Comparison of ENCODE assay signal across 32 cellular contexts in the genomic region with DNA sequence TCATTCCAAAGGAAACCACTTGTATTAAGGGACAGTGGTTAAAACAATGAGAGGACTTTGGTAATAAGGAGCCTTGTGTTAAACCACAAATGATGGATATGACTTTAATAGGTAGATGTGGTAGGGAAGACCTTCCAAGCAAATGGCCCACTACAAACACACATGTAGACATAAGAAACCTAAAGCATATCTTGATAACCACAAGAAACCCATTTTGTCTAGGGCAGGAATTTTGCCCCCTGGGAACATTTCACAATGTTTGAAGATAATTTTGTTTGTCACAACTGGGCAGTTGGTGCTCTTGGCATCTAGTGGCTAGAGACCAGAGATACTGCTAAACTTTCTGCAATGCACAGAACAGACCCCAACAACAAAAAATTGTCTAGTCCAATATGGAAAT. TPM values are rescaled to one million over a fixed set of nuclear protein-coding genes. Genes with fewer than 3 reads are reported as not detected.
"Had no signal": no experiment of that assay in that cellular context is flagged by ENCODE, and none has a peak within 500 bp of the region (broad histone marks: within the 10 kb centered on the region; RNA-seq: fewer than 3 reads in every experiment).

No MANE protein-coding gene starts in this region.

- H3K27me3 ChIP-seq: adrenal gland, body of pancreas, brain microvascular endothelial cell, breast epithelium had no signal

- H3K36me3 ChIP-seq: adrenal gland, brain microvascular endothelial cell, breast epithelium had no signal

- H3K4me3 ChIP-seq: adrenal gland, body of pancreas, breast epithelium had no signal

- H3K27ac ChIP-seq: adrenal gland, body of pancreas, brain microvascular endothelial cell, breast epithelium had no signal

- H3K9me3 ChIP-seq: adrenal gland, body of pancreas, breast epithelium had no signal

- DNase-seq: activated B cell treated with CpG ODN at 0.5 μM for 24 hours; activated CD4-positive, alpha-beta memory T cell treated with anti-CD3 and anti-CD28 coated beads for 36 hours; activated CD4-positive, alpha-beta T cell treated with anti-CD3 and anti-CD28 coated beads for 4 hours; activated CD4-positive, alpha-beta T cell treated with anti-CD3 and anti-CD28 coated beads, Interleukin-2, amount 10 ng/mL, durations not matched to agents 24 days and 14 days; activated CD4-positive, alpha-beta T cell treated with anti-CD3 and anti-CD28 coated beads, Interleukin-2, amount 50 U/mL, for 1 hour; activated CD4-positive, alpha-beta T cell treated with anti-CD3 and anti-CD28 coated beads, Interleukin-2, amount 50 U/mL, for 4 hours; activated CD4-positive, CD25-positive, alpha-beta regulatory T cell treated with anti-CD3 and anti-CD28 coated beads, Interleukin-2, amount 50 U/mL, for 72 hours; activated CD8-positive, alpha-beta memory T cell treated with anti-CD3 and anti-CD28 coated beads, Interleukin-2, amount 50 U/mL, for 4 hours; activated CD8-positive, alpha-beta T cell treated with anti-CD3 and anti-CD28 coated beads for 36 hours; activated effector memory CD4-positive, alpha-beta T cell treated with anti-CD3 and anti-CD28 coated beads, Interleukin-2, amount 50 U/mL, for 16 hours; activated gamma-delta T cell treated with Interleukin-2 at 50 U/mL for 16 hours; activated naive CD4-positive, alpha-beta T cell; activated naive CD4-positive, alpha-beta T cell treated with anti-CD3 and anti-CD28 coated beads for 36 hours; activated naive CD4-positive, alpha-beta T cell treated with anti-CD3 and anti-CD28 coated beads, Interleukin-2, amount 50 U/mL, for 16 hours; activated naive CD8-positive, alpha-beta T cell treated with anti-CD3 and anti-CD28 coated beads for 36 hours; activated T-cell treated with anti-CD3 and anti-CD28 coated beads for 4 hours; activated T-cell treated with anti-CD3 and anti-CD28 coated beads, Interleukin-2, amount 50 U/mL, for 1 hour; activated T-cell treated with anti-CD3 and anti-CD28 coated beads, Interleukin-2, amount 50 U/mL, for 4 hours; activated T-cell treated with anti-CD3 and anti-CD28 coated beads, Interleukin-2, amount 50 U/mL, for 72 hours; adrenal gland; amniotic stem cell; aorta; body of pancreas; brain microvascular endothelial cell; central memory CD4-positive, alpha-beta T cell; T-helper 1 cell; T-helper 2 cell; T-helper 9 cell had no signal

- H3K4me1 ChIP-seq: adrenal gland, body of pancreas, breast epithelium had no signal

RNA-seq across cellular contexts. Expression of a gene that starts 25.8 kb away (rescaled TPM):
- total RNA-seq: activated CD4-positive, alpha-beta memory T cell treated with anti-CD3 and anti-CD28 coated beads for 36 hours; activated CD4-positive, alpha-beta T cell treated with anti-CD3 and anti-CD28 coated beads, Interleukin-2, amount 10 ng/mL, durations not matched to agents 24 days and 14 days; activated CD8-positive, alpha-beta memory T cell treated with anti-CD3 and anti-CD28 coated beads for 36 hours; activated CD8-positive, alpha-beta T cell treated with anti-CD3 and anti-CD28 coated beads for 36 hours; activated naive CD4-positive, alpha-beta T cell treated with anti-CD3 and anti-CD28 coated beads for 36 hours; activated naive CD8-positive, alpha-beta T cell treated with anti-CD3 and anti-CD28 coated beads for 36 hours; activated T-cell treated with anti-CD3 and anti-CD28 coated beads, Interleukin-2, amount 50 U/mL, for 4 hours; activated T-cell treated with anti-CD3 and anti-CD28 coated beads, Interleukin-2, amount 50 U/mL, for 72 hours; activated T-helper 1 cell treated with anti-CD3 and anti-CD28 coated beads, Interleukin-12 subunit alpha, Interleukin-12 subunit beta, Interleukin-2, Interleukin-4 antibody, amounts not matched to agents 30 ng/mL and 10 ng/mL and 1 ng/mL, durations not matched to agents 14 hours and 24 hours and 36 hours; activated T-helper 17 cell treated with anti-CD3 and anti-CD28 coated beads, Interleukin-2, amount 50 U/mL, for 72 hours had no signal
